ENCODE assay signal across 8 cellular contexts in genomic region chr16:67720236-67720635, GRCh38. TPM values are rescaled to one million over a fixed set of nuclear protein-coding genes. Genes with fewer than 3 reads are reported as not detected.
A peak's percentile ranks its signal among the peaks of the same experiment; 100 is the strongest.
DNase-seq lines count a peak whose midpoint lies in the region; ATAC-seq and TF ChIP-seq lines count a peak whose summit lies in the region.

No MANE protein-coding gene starts in this region.

- H3K36me3 ChIP-seq in gastroesophageal sphincter: peaks cover 0 to 25% of the 10 kb centered on the region in 2 donors

- H4K91ac ChIP-seq in H9 (ENCODE audit: insufficient read length, low read depth, low read length): no peak overlapping the region

- peaks cover 14% of the 10 kb centered on the region for H3K23me2 ChIP-seq in H9 (ENCODE audit: insufficient read length, low read depth, low read length, poor library complexity, severe bottlenecking)

- WGBS in H9 (ENCODE audit: extremely low coverage, insufficient read length, low lambda C conversion rate): no CpG with 5 or more reads among the region's 1 CpG
- WGBS in gastroesophageal sphincter (ENCODE audit: low coverage in 1 of 2), 2 donors: 17 to 40% methylated on average over 1 of the region's 1 CpG

- no peak overlapping the region for H3K23ac ChIP-seq in H9 (ENCODE audit: insufficient read length, low read depth, low read length)

- no peak overlapping the region for H2BK12ac ChIP-seq in H9 (ENCODE audit: insufficient read length, low read depth, low read length)

- H2AK5ac ChIP-seq in H9 (ENCODE audit: insufficient read length, low read length): no peak overlapping the region

- no peak overlapping the region for H2BK5ac ChIP-seq in H9 (ENCODE audit: insufficient read length, low read length)

- H3K4me1 Mint-ChIP-seq in H9: peaks cover 15 to 17% of the 10 kb centered on the region in 2 experiments

- peak overlapping the region; percentile 88 for H3K4me3 ChIP-seq in WI38 (ENCODE audit: low read depth, low read length)
- no peak overlapping the region for H3K4me3 ChIP-seq in gastroesophageal sphincter
- peak overlapping the region in 3 of 7 experiments; percentile 79 to 97 (median 86) for H3K4me3 ChIP-seq in skin epidermis

- H2AFZ ChIP-seq in H9 (ENCODE audit: low read length): no peak overlapping the region

- H3K9me3 ChIP-seq in H9 (ENCODE audit: control insufficient read depth, low read depth, low read length) (no peaks in the 10 kb centered on the region), gastroesophageal sphincter (no peaks in the 10 kb centered on the region)

- peak overlapping the region in 1 of 3 experiments; percentile 96; a peak in 1 of 7 replicates for H3K27ac Mint-ChIP-seq in H9

- H3K14ac ChIP-seq in H9 (ENCODE audit: insufficient read depth, low read length): no peak overlapping the region

- no peaks in the 10 kb centered on the region for H3K9me3 Mint-ChIP-seq in H9

- peaks cover 10% of the 10 kb centered on the region; the same call in 1 of the 2 replicates for H3K79me2 ChIP-seq in H9 (ENCODE audit: insufficient read depth, low read length)

- H3K27ac ChIP-seq in H9 (ENCODE audit: insufficient read length, low read depth, low read length) (no peak overlapping the region), gastroesophageal sphincter (peak overlapping the region in 3 of 4 donors; percentile 79 to 88 (median 86)), skin epidermis (peak overlapping the region in 18 of 21 experiments; percentile 68 to 97 (median 91))

- H2BK15ac ChIP-seq in H9 (ENCODE audit: low read depth, low read length): no peak overlapping the region

- DNase-seq in H9: no peak
- no peak for DNase-seq in NCI-H82 (lab: John Stamatoyannopoulos, UW)
- DNase-seq in NOMO-1 (lab: John Stamatoyannopoulos, UW; ENCODE audit: unreplicated experiment in 2 of 2): no peak
- DNase-seq in NK-92 (lab: John Stamatoyannopoulos, UW; ENCODE audit: unreplicated experiment): no peak

- H3K27me3 ChIP-seq in H9 (ENCODE audit: insufficient read depth, low read length) (no peaks in the 10 kb centered on the region), gastroesophageal sphincter (no peaks in the 10 kb centered on the region)

- H4K5ac ChIP-seq in H9 (ENCODE audit: insufficient read length, low read depth, low read length): no peak overlapping the region

- H3K9ac ChIP-seq in H9 (ENCODE audit: extremely low read depth, insufficient read length, low read length): no peak overlapping the region

- H2BK20ac ChIP-seq in H9 (ENCODE audit: low read depth, low read length, poor library complexity, severe bottlenecking): no peak overlapping the region

- no peak overlapping the region for H2BK120ac ChIP-seq in H9 (ENCODE audit: low read depth, low read length, poor library complexity, severe bottlenecking)

- TF ChIP-seq CTCF in H9 (conservative IDR thresholded peaks at IDR 0.05) (no peak), WI38 (IDR thresholded peaks at IDR 0.05; ENCODE audit: low read depth, low read length) (no peak), gastroesophageal sphincter (IDR thresholded peaks at IDR 0.05) (no peak)

- no peaks in the 10 kb centered on the region for H4K20me1 ChIP-seq in H9 (ENCODE audit: control insufficient read depth, insufficient read depth, insufficient read length)

- H3K18ac ChIP-seq in H9 (ENCODE audit: insufficient read length, low read depth, low read length): no peak overlapping the region

- peak overlapping the region; percentile 95 to 99 for H3K4me3 Mint-ChIP-seq in H9

- no peak for TF ChIP-seq POLR2A in gastroesophageal sphincter (IDR thresholded peaks at IDR 0.05)

- ATAC-seq in gastroesophageal sphincter (no peak), GM21367 (IDR thresholded peaks at IDR 0.05; ENCODE audit: unreplicated experiment) (no peak)

- no peak overlapping the region for H4K8ac ChIP-seq in H9 (replicated peaks; ENCODE audit: insufficient read length, low read depth, low read length)

- peaks cover 3% of the 10 kb centered on the region for H3K27me3 Mint-ChIP-seq in H9 (ENCODE audit: low read depth)

- H3K36me3 Mint-ChIP-seq in H9 (ENCODE audit: insufficient read depth in 1 of 3, low read depth in 3 of 3): peaks cover 0 to 15% (median 2%) of the 10 kb centered on the region in 3 experiments; a peak in 4 of 7 replicates

- H3T11ph ChIP-seq in H9 (ENCODE audit: low read length): no peak overlapping the region

- H3K4me1 ChIP-seq in H9 (ENCODE audit: insufficient read depth, low read length): no peaks in the 10 kb centered on the region; the same call in 1 of the 2 replicates
- H3K4me1 ChIP-seq in gastroesophageal sphincter: peaks cover 0 to 37% (median 15%) of the 10 kb centered on the region in 3 donors

- H3K79me1 ChIP-seq in H9 (ENCODE audit: insufficient read depth, low read depth, low read length, poor library complexity, severe bottlenecking): no peaks in the 10 kb centered on the region

- H3K56ac ChIP-seq in H9 (ENCODE audit: insufficient read length, low read depth, low read length): no peak overlapping the region

- no peak for TF ChIP-seq EP300 in gastroesophageal sphincter (IDR thresholded peaks at IDR 0.05)

- peak overlapping the region; percentile 99 for H3K4me2 ChIP-seq in H9 (ENCODE audit: insufficient read depth, insufficient read length, low read length)

- H3K4ac ChIP-seq in H9 (ENCODE audit: low read depth, low read length): no peak overlapping the region

RNA-seq across cellular contexts. Expression of gene GFOD2, which starts 1.1 kb away (rescaled TPM):
- total RNA-seq in H9 (2021) (20.1 and 21.8 TPM in 2 replicates), gastroesophageal sphincter (10 to 100 TPM; 16.3 to 24.9 (median 20.1) TPM)

RNA-seq across cellular contexts. Expression of gene C16orf86, which starts 53.6 kb away (rescaled TPM):
- 0.75 and 1.5 TPM in 2 replicates for total RNA-seq in H9 (2021)
- 10 to 100 TPM in 1 of 4 donors, 1 to 10 TPM in 3; 3.6 to 12.9 (median 5.0) TPM for total RNA-seq in gastroesophageal sphincter

RNA-seq across cellular contexts. Expression of gene ENKD1, which starts 53.7 kb away (rescaled TPM):
- total RNA-seq in H9 (2021): 7.9 and 9.5 TPM in 2 replicates
- 10 to 100 TPM; 23.0 to 33.2 (median 28.9) TPM for total RNA-seq in gastroesophageal sphincter

RNA-seq across cellular contexts. Expression of gene PARD6A, which starts 59.5 kb away (rescaled TPM):
- total RNA-seq in H9 (2021) (10.8 and 11.2 TPM in 2 replicates), gastroesophageal sphincter (10 to 100 TPM in 1 of 4 donors, 1 to 10 TPM in 3; 5.9 to 13.4 (median 6.5) TPM)
